8 cellular contexts compared by ENCODE assay signal in genomic region chr3:106176734-106177133, GRCh38.
DNase-seq lines count a peak whose midpoint lies in the region; ATAC-seq and TF ChIP-seq lines count a peak whose summit lies in the region.

No MANE protein-coding gene starts in this region.

- TF ChIP-seq POLR2A in NB4 (IDR thresholded peaks at IDR 0.05; ENCODE audit: extremely low read depth, insufficient read length): no peak

- H3K4me1 ChIP-seq in BE2C: peaks cover 3% of the 10 kb centered on the region; the same call in 1 of the 2 replicates

- DNase-seq in GM03348 (ENCODE audit: low spot score) (peak; percentile 5), NB4 (ENCODE audit: low read depth) (peak; percentile 26), HPDE6-E6E7 (ENCODE audit: extremely low spot score) (no peak), BE2C (no peak), epidermal melanocyte (ENCODE audit: insufficient read length, low spot score) (no peak)
- DNase-seq in activated naive CD4-positive, alpha-beta T cell treated with anti-CD3 and anti-CD28 coated beads, Interleukin-2, amount 50 U/mL, for 16 hours: peak; percentile 59
- DNase-seq in stimulated activated CD4-positive, alpha-beta T cell treated with anti-CD3 and anti-CD28 coated beads, Interleukin-15, amount 100 ng/mL, for 48 hours (ENCODE audit: low read depth in 2 of 2): peak; percentile 35 to 53

- ATAC-seq in GM21825 (IDR thresholded peaks at IDR 0.05; ENCODE audit: unreplicated experiment): peak; percentile 87

- H3K4me3 ChIP-seq in NB4 (ENCODE audit: low read depth, low read length) (no peak overlapping the region), BE2C (ENCODE audit: low read depth, low read length) (no peak overlapping the region)

- H3K27me3 ChIP-seq in BE2C: no peaks in the 10 kb centered on the region

- H3K36me3 ChIP-seq in BE2C: no peaks in the 10 kb centered on the region

- no peaks in the 10 kb centered on the region for H3K9me3 ChIP-seq in BE2C

- TF ChIP-seq CTCF in NB4 (IDR thresholded peaks at IDR 0.05; ENCODE audit: low read depth, low read length) (no peak), BE2C (IDR thresholded peaks at IDR 0.05; ENCODE audit: low read depth, low read length) (no peak)

Comparison
In these comparisons a context has a peak if more than half of its experiments do, and no peak if none do; other contexts are left out.
1. DNase-seq: peak in GM03348 (single experiment), NB4 (single experiment), activated naive CD4-positive, alpha-beta T cell treated with anti-CD3 and anti-CD28 coated beads, Interleukin-2, amount 50 U/mL, for 16 hours (single experiment) and stimulated activated CD4-positive, alpha-beta T cell treated with anti-CD3 and anti-CD28 coated beads, Interleukin-15, amount 100 ng/mL, for 48 hours (2 of 2); none in HPDE6-E6E7 (single experiment), BE2C (single experiment) and epidermal melanocyte (single experiment).